In the genomic region with DNA sequence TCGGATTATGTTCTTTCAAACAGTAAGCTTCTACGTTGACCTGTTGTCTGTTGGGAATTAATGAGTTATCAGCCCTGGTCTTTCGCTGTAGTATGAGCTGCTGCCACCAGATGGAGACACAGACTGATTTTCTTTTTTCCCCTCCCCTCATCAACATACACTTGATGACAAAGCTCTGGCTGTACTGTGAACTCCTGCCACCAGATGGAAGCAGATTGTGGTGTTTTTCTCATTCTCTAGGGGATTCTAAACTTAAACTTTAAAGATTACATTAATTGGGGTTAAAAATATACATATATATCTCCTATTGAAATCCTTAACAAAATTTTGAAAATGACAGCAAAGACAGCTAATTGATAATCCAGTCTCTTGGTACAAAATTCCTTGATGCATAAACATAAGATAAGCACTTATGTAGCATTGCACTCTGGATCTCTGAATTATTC, we compare ENCODE assay signal across 8 cellular contexts. TPM values are rescaled to one million over a fixed set of nuclear protein-coding genes. Genes with fewer than 3 reads are reported as not detected.
DNase-seq lines count a peak whose midpoint lies in the region; ATAC-seq, FAIRE-seq and TF ChIP-seq lines count a peak whose summit lies in the region.

No MANE protein-coding gene starts in this region.

- H3K9me3 ChIP-seq in Peyer's patch, result no peaks in the 10 kb centered on the region
- H3K9me3 ChIP-seq in neutrophil, result no peaks in the 10 kb centered on the region
- no peaks in the 10 kb centered on the region for H3K9me3 ChIP-seq in tibial artery

- TF ChIP-seq CTCF in LNCAP (IDR thresholded peaks at IDR 0.05), result peak; percentile 81
- peak; percentile 62 to 99 (median 91) for TF ChIP-seq CTCF in Peyer's patch (IDR thresholded peaks at IDR 0.05)
- peak; percentile 94 for TF ChIP-seq CTCF in neutrophil (IDR thresholded peaks at IDR 0.05)
- TF ChIP-seq CTCF in tibial artery (IDR thresholded peaks at IDR 0.05), result peak; percentile 79 to 80

- H3K4me3 ChIP-seq in Peyer's patch, result no peak overlapping the region
- no peak overlapping the region for H3K4me3 ChIP-seq in neutrophil (ENCODE audit: low read depth in 1 of 2, low read length in 1 of 2)
- H3K4me3 ChIP-seq in tibial artery, result no peak overlapping the region

- H3K27me3 ChIP-seq in Peyer's patch (no peaks in the 10 kb centered on the region), neutrophil (no peaks in the 10 kb centered on the region), tibial artery (no peaks in the 10 kb centered on the region)

- H3K27me3 Mint-ChIP-seq in activated T-cell treated with anti-CD3 and anti-CD28 coated beads, Interleukin-2, amount 50 U/mL, for 72 hours (ENCODE audit: low read depth), result no peaks in the 10 kb centered on the region

- peak overlapping the region; percentile 79 for H3K27ac Mint-ChIP-seq in activated T-cell treated with anti-CD3 and anti-CD28 coated beads, Interleukin-2, amount 50 U/mL, for 72 hours

- FAIRE-seq in G401.6 (lab: Jason Lieb, UNC), result peak; percentile 97

- H3K9me3 Mint-ChIP-seq in activated T-cell treated with anti-CD3 and anti-CD28 coated beads, Interleukin-2, amount 50 U/mL, for 72 hours, result no peaks in the 10 kb centered on the region

- peaks cover 15% of the 10 kb centered on the region for H3K4me1 Mint-ChIP-seq in activated T-cell treated with anti-CD3 and anti-CD28 coated beads, Interleukin-2, amount 50 U/mL, for 72 hours (ENCODE audit: low read depth)

- no peak for TF ChIP-seq POLR2A in Peyer's patch (IDR thresholded peaks at IDR 0.05)

- H3K36me3 ChIP-seq in Peyer's patch (no peaks in the 10 kb centered on the region), neutrophil (no peaks in the 10 kb centered on the region), tibial artery (peaks cover 0 to 15% (median 0%) of the 10 kb centered on the region in 3 donors)

- H3K4me3 Mint-ChIP-seq in activated T-cell treated with anti-CD3 and anti-CD28 coated beads, Interleukin-2, amount 50 U/mL, for 72 hours, result no peak overlapping the region

- DNase-seq in H4 (ENCODE audit: low spot score) (peak; percentile 65), Peyer's patch (peak; percentile 54 to 88 (median 55)), fibroblast of peridontal ligament (ENCODE audit: extremely low read depth) (peak; percentile 86), tibial artery (peak; percentile 51 to 69)
- peak; percentile 61 to 64 for DNase-seq in activated T-cell treated with anti-CD3 and anti-CD28 coated beads, Interleukin-2, amount 50 U/mL, for 72 hours

- ATAC-seq in activated T-cell treated with anti-CD3 and anti-CD28 coated beads, Interleukin-2, amount 50 U/mL, for 72 hours (replicated peaks in 1 of 2), result peak; percentile 85 to 86

- intact Hi-C loops in tibial artery (cut with DNase I; ENCODE audit: low total_unique reads), result loop anchor here (10.0 kb wide), 1 partner anchor 759 kb away; no protein-coding TSS in a partner anchor

- peaks cover 2 to 4% of the 10 kb centered on the region in 2 donors for H3K36me3 Mint-ChIP-seq in activated T-cell treated with anti-CD3 and anti-CD28 coated beads, Interleukin-2, amount 50 U/mL, for 72 hours (ENCODE audit: insufficient read depth in 2 of 2)

- no peaks in the 10 kb centered on the region for H3K4me1 ChIP-seq in Peyer's patch
- H3K4me1 ChIP-seq in neutrophil (ENCODE audit: control insufficient read depth in 1 of 2, insufficient read depth in 1 of 2, low read depth in 1 of 2, low read length in 1 of 2), result peaks cover 23 to 29% of the 10 kb centered on the region in 2 experiments
- H3K4me1 ChIP-seq in tibial artery, result no peaks in the 10 kb centered on the region

- H3K27ac ChIP-seq in Peyer's patch (no peak overlapping the region), neutrophil (peak overlapping the region; percentile 69), tibial artery (no peak overlapping the region)

RNA-seq across cellular contexts. Expression of gene SMS, which starts 44.8 kb away (rescaled TPM):
- 188 and 213 TPM in 2 replicates for total RNA-seq in H4 (2014; rRNA removed; shearing (Covaris generic))
- 10 to 100 TPM; 28.2 to 38.0 (median 30.1) TPM for total RNA-seq in Peyer's patch
- 10 to 100 TPM; 57.7 to 70.3 TPM for total RNA-seq in activated T-cell treated with anti-CD3 and anti-CD28 coated beads, Interleukin-2, amount 50 U/mL, for 72 hours

RNA-seq across cellular contexts. Expression of gene PHEX, which starts 46.8 kb away (rescaled TPM):
- total RNA-seq in H4 (2014; rRNA removed; shearing (Covaris generic)), result 0.85 and 1.3 TPM in 2 replicates
- total RNA-seq in Peyer's patch, result 10 to 100 TPM in 1 of 4 donors, 1 to 10 TPM in 2, not detected in 1; 2.4 to 20.7 (median 8.7) TPM
- total RNA-seq in activated T-cell treated with anti-CD3 and anti-CD28 coated beads, Interleukin-2, amount 50 U/mL, for 72 hours, result 1 to 10 TPM; 1.4 to 1.9 TPM
